29 cellular contexts compared by ENCODE assay signal in genomic region chr12:62832027-62832426, GRCh38.
"Had no signal": no experiment of that assay in that cellular context is flagged by ENCODE, and none has a peak within 500 bp of the region (broad histone marks: within the 10 kb centered on the region; RNA-seq: fewer than 3 reads in every experiment).

No MANE protein-coding gene starts in this region.

- H3K4me3 ChIP-seq: ascending aorta, breast epithelium, cardiac muscle cell, colonic mucosa, esophagus squamous epithelium had no signal

- H3K36me3 Mint-ChIP-seq: activated naive CD4-positive, alpha-beta T cell treated with anti-CD3 and anti-CD28 coated beads, Interleukin-2, amount 10 ng/mL, durations not matched to agents 7 days and 5 days; activated naive CD4-positive, alpha-beta T cell treated with anti-CD3 and anti-CD28 coated beads, Interleukin-2, amount 50 U/mL, for 72 hours; activated naive CD8-positive, alpha-beta T cell treated with anti-CD3 and anti-CD28 coated beads, Interleukin-2, amount 10 ng/mL, durations not matched to agents 7 days and 5 days had no signal

- H3K9me3 Mint-ChIP-seq: activated CD4-positive, alpha-beta memory T cell treated with anti-CD3 and anti-CD28 coated beads, Interleukin-2, amount 10 ng/mL, durations not matched to agents 7 days and 5 days; activated CD4-positive, alpha-beta T cell treated with anti-CD3 and anti-CD28 coated beads, Interleukin-2, amount 10 ng/mL, durations not matched to agents 7 days and 5 days; activated naive CD4-positive, alpha-beta T cell treated with anti-CD3 and anti-CD28 coated beads, Interleukin-2, amount 10 ng/mL, durations not matched to agents 7 days and 5 days; activated naive CD4-positive, alpha-beta T cell treated with anti-CD3 and anti-CD28 coated beads, Interleukin-2, amount 50 U/mL, for 72 hours; activated T-cell treated with anti-CD3 and anti-CD28 coated beads, Interleukin-2, amount 50 U/mL, for 24 hours; activated T-cell treated with anti-CD3 and anti-CD28 coated beads, Interleukin-2, amount 50 U/mL, for 72 hours; brain; T-helper 2 cell treated with Interferon-gamma antibody and Interleukin-4, amounts not matched to agents 5 μg/mL and 100 μg/mL, for 36 hours; WTC11 had no signal

- DNase-seq: activated CD4-positive, alpha-beta memory T cell treated with anti-CD3 and anti-CD28 coated beads, Interleukin-2, amount 10 ng/mL, durations not matched to agents 7 days and 5 days; activated CD4-positive, alpha-beta T cell treated with anti-CD3 and anti-CD28 coated beads for 1 hour; activated CD4-positive, alpha-beta T cell treated with anti-CD3 and anti-CD28 coated beads for 4 hours; activated CD4-positive, alpha-beta T cell treated with anti-CD3 and anti-CD28 coated beads, Interleukin-2, amount 10 ng/mL, durations not matched to agents 7 days and 5 days; activated CD4-positive, alpha-beta T cell treated with anti-CD3 and anti-CD28 coated beads, Interleukin-2, amount 50 U/mL, for 4 hours; activated CD8-positive, alpha-beta memory T cell treated with anti-CD3 and anti-CD28 coated beads, Interleukin-2, amount 50 U/mL, for 48 hours; activated gamma-delta T cell; activated naive CD4-positive, alpha-beta T cell; activated naive CD4-positive, alpha-beta T cell treated with anti-CD3 and anti-CD28 coated beads, Interleukin-2, amount 10 ng/mL, durations not matched to agents 7 days and 5 days; activated naive CD8-positive, alpha-beta T cell treated with anti-CD3 and anti-CD28 coated beads, Interleukin-2, amount 10 ng/mL, durations not matched to agents 7 days and 5 days; activated T-cell treated with anti-CD3 and anti-CD28 coated beads for 4 hours; activated T-cell treated with anti-CD3 and anti-CD28 coated beads, Interleukin-2, amount 50 U/mL, for 24 hours; activated T-cell treated with anti-CD3 and anti-CD28 coated beads, Interleukin-2, amount 50 U/mL, for 72 hours; central memory CD4-positive, alpha-beta T cell; cerebellar nuclear complex; colonic mucosa; effector CD8-positive, alpha-beta T cell; esophagus squamous epithelium; head of caudate nucleus; T-helper 1 cell; T-helper 17 cell had no signal

- H3K4me1 ChIP-seq: breast epithelium, colonic mucosa, esophagus squamous epithelium had no signal

- H3K27ac Mint-ChIP-seq: activated CD4-positive, alpha-beta memory T cell treated with anti-CD3 and anti-CD28 coated beads, Interleukin-2, amount 10 ng/mL, durations not matched to agents 7 days and 5 days; activated CD4-positive, alpha-beta T cell treated with anti-CD3 and anti-CD28 coated beads, Interleukin-2, amount 10 ng/mL, durations not matched to agents 7 days and 5 days; activated naive CD4-positive, alpha-beta T cell treated with anti-CD3 and anti-CD28 coated beads, Interleukin-2, amount 10 ng/mL, durations not matched to agents 7 days and 5 days; activated naive CD4-positive, alpha-beta T cell treated with anti-CD3 and anti-CD28 coated beads, Interleukin-2, amount 50 U/mL, for 72 hours; activated naive CD8-positive, alpha-beta T cell treated with anti-CD3 and anti-CD28 coated beads, Interleukin-2, amount 10 ng/mL, durations not matched to agents 7 days and 5 days; activated T-cell treated with anti-CD3 and anti-CD28 coated beads, Interleukin-2, amount 50 U/mL, for 24 hours; activated T-cell treated with anti-CD3 and anti-CD28 coated beads, Interleukin-2, amount 50 U/mL, for 72 hours; brain; T-helper 17 cell; T-helper 2 cell treated with Interferon-gamma antibody and Interleukin-4, amounts not matched to agents 5 μg/mL and 100 μg/mL, for 36 hours; WTC11 had no signal

- H3K27me3 Mint-ChIP-seq: activated naive CD4-positive, alpha-beta T cell treated with anti-CD3 and anti-CD28 coated beads, Interleukin-2, amount 10 ng/mL, durations not matched to agents 7 days and 5 days had no signal

- H3K36me3 ChIP-seq: ascending aorta, breast epithelium, cardiac muscle cell, colonic mucosa, esophagus squamous epithelium had no signal

- H3K9me3 ChIP-seq: ascending aorta, breast epithelium, colonic mucosa, esophagus squamous epithelium had no signal

- ATAC-seq: activated naive CD4-positive, alpha-beta T cell treated with anti-CD3 and anti-CD28 coated beads, Interleukin-2, amount 50 U/mL, for 72 hours; activated T-cell treated with anti-CD3 and anti-CD28 coated beads, Interleukin-2, amount 50 U/mL, for 72 hours; T-helper 17 cell; WTC11 had no signal

- H3K27me3 ChIP-seq: ascending aorta, breast epithelium, colonic mucosa, esophagus squamous epithelium had no signal

- H3K4me1 Mint-ChIP-seq: activated CD4-positive, alpha-beta memory T cell treated with anti-CD3 and anti-CD28 coated beads, Interleukin-2, amount 10 ng/mL, durations not matched to agents 7 days and 5 days; activated CD4-positive, alpha-beta T cell treated with anti-CD3 and anti-CD28 coated beads, Interleukin-2, amount 10 ng/mL, durations not matched to agents 7 days and 5 days; activated naive CD4-positive, alpha-beta T cell treated with anti-CD3 and anti-CD28 coated beads, Interleukin-2, amount 10 ng/mL, durations not matched to agents 7 days and 5 days; activated naive CD8-positive, alpha-beta T cell treated with anti-CD3 and anti-CD28 coated beads, Interleukin-2, amount 10 ng/mL, durations not matched to agents 7 days and 5 days; T-helper 17 cell had no signal

- H3K4me3 Mint-ChIP-seq: activated CD4-positive, alpha-beta memory T cell treated with anti-CD3 and anti-CD28 coated beads, Interleukin-2, amount 10 ng/mL, durations not matched to agents 7 days and 5 days; activated CD4-positive, alpha-beta T cell treated with anti-CD3 and anti-CD28 coated beads, Interleukin-2, amount 10 ng/mL, durations not matched to agents 7 days and 5 days; activated naive CD4-positive, alpha-beta T cell treated with anti-CD3 and anti-CD28 coated beads, Interleukin-2, amount 10 ng/mL, durations not matched to agents 7 days and 5 days; activated naive CD8-positive, alpha-beta T cell treated with anti-CD3 and anti-CD28 coated beads, Interleukin-2, amount 10 ng/mL, durations not matched to agents 7 days and 5 days; activated T-cell treated with anti-CD3 and anti-CD28 coated beads, Interleukin-2, amount 50 U/mL, for 24 hours; activated T-cell treated with anti-CD3 and anti-CD28 coated beads, Interleukin-2, amount 50 U/mL, for 72 hours; brain; T-helper 17 cell; T-helper 2 cell treated with Interferon-gamma antibody and Interleukin-4, amounts not matched to agents 5 μg/mL and 100 μg/mL, for 36 hours; WTC11 had no signal

- H3K27ac ChIP-seq: ascending aorta, breast epithelium, cardiac muscle cell, colonic mucosa, epithelial cell of prostate, esophagus squamous epithelium had no signal
